ENCODE assay signal across 19 cellular contexts in genomic region chr11:73291196-73291595, GRCh38. TPM values are rescaled to one million over a fixed set of nuclear protein-coding genes. Genes with fewer than 3 reads are reported as not detected.
DNase-seq lines count a peak whose midpoint lies in the region; ATAC-seq and TF ChIP-seq lines count a peak whose summit lies in the region.
"Had no signal": no experiment of that assay in that cellular context is flagged by ENCODE, and none has a peak within 500 bp of the region (broad histone marks: within the 10 kb centered on the region; RNA-seq: fewer than 3 reads in every experiment).

No MANE protein-coding gene starts in this region.

- ATAC-seq in IMR-90 (ENCODE audit: low read depth) (no peak), upper lobe of left lung (ENCODE audit: low FRiP score in 2 of 2) (no peak), GM21367 (IDR thresholded peaks at IDR 0.05; ENCODE audit: unreplicated experiment) (no peak)

- no peak overlapping the region for H3K4me2 ChIP-seq in IMR-90 (ENCODE audit: low read depth, low read length)
- no peak overlapping the region for H3K4me2 ChIP-seq in mesenchymal stem cell (ENCODE audit: low read length, poor library complexity, severe bottlenecking)

- no peak overlapping the region for H2BK20ac ChIP-seq in IMR-90 (ENCODE audit: low read depth, low read length)

- no peak overlapping the region for H4K8ac ChIP-seq in IMR-90 (ENCODE audit: low read depth in 2 of 2, low read length in 2 of 2)
- H4K8ac ChIP-seq in mesenchymal stem cell (ENCODE audit: low read length): no peak overlapping the region

- H2BK120ac ChIP-seq in IMR-90 (ENCODE audit: low read depth, low read length): no peak overlapping the region
- no peak overlapping the region for H2BK120ac ChIP-seq in mesenchymal stem cell (ENCODE audit: low read depth, low read length)

- CTCF ChIA-PET in IMR-90 (lab: Yijun Ruan, JAX): interaction anchor here (4.0 kb wide), 1 partner anchor 106 kb away, joined by 34 read pairs; no protein-coding TSS in a partner anchor

- H3K4me3 ChIP-seq in IMR-90 (ENCODE audit: insufficient read depth, low read depth, low read length): no peak overlapping the region
- no peak overlapping the region for H3K4me3 ChIP-seq in mesenchymal stem cell (ENCODE audit: insufficient read depth in 1 of 2, low read depth in 1 of 2, low read length in 2 of 2)
- H3K4me3 ChIP-seq in spleen: no peak overlapping the region
- H3K4me3 ChIP-seq in upper lobe of left lung: no peak overlapping the region
- H3K4me3 ChIP-seq: HAP-1 had no signal

- H4K20me1 ChIP-seq in IMR-90 (ENCODE audit: insufficient read depth, low read length): no peaks in the 10 kb centered on the region

- H4K91ac ChIP-seq in IMR-90 (ENCODE audit: insufficient read depth, low read depth, low read length) (no peak overlapping the region), mesenchymal stem cell (ENCODE audit: low read length) (no peak overlapping the region)

- no peak overlapping the region for H4K5ac ChIP-seq in IMR-90 (ENCODE audit: low read depth, low read length)

- no peaks in the 10 kb centered on the region for H3K36me3 ChIP-seq in IMR-90 (ENCODE audit: control insufficient read depth, insufficient read depth, low read length)
- no peaks in the 10 kb centered on the region for H3K36me3 ChIP-seq in mesenchymal stem cell (ENCODE audit: control insufficient read depth in 1 of 2, insufficient read depth in 2 of 2, low read depth in 1 of 2, low read length in 2 of 2)
- H3K36me3 ChIP-seq in spleen: peaks cover 0 to 12% (median 0%) of the 10 kb centered on the region in 6 donors
- H3K36me3 ChIP-seq in upper lobe of left lung: no peaks in the 10 kb centered on the region
- H3K36me3 ChIP-seq: HAP-1 had no signal

- H3K36me3 Mint-ChIP-seq in chondrocyte (ENCODE audit: low read depth): no peaks in the 10 kb centered on the region
- H3K36me3 Mint-ChIP-seq: CD4-positive, alpha-beta memory T cell had no signal

- H3K4me1 ChIP-seq in IMR-90 (ENCODE audit: control insufficient read depth, insufficient read depth, low read length) (peaks cover 10% of the 10 kb centered on the region), mesenchymal stem cell (ENCODE audit: control insufficient read depth, insufficient read depth, low read depth, low read length) (peaks cover 28% of the 10 kb centered on the region), spleen (peaks cover 34 to 85% (median 70%) of the 10 kb centered on the region in 6 donors), upper lobe of left lung (peaks cover 25 to 28% (median 27%) of the 10 kb centered on the region in 4 donors)

- BruUV-seq in IMR-90 (replicated peaks; lab: Mats Ljungman, UMichigan): no TSS peak

- H3K14ac ChIP-seq in IMR-90 (replicated peaks; ENCODE audit: low read depth, low read length) (no peak overlapping the region), mesenchymal stem cell (ENCODE audit: low read length in 2 of 2) (no peak overlapping the region)

- no peaks in the 10 kb centered on the region for H3K9me3 Mint-ChIP-seq in chondrocyte (ENCODE audit: low read depth)
- H3K9me3 Mint-ChIP-seq: HFFc6 had no signal

- no peak for DNase-seq in IMR-90
- DNase-seq in chondrocyte (ENCODE audit: low spot score): peak; percentile 69
- no peak for DNase-seq in mesenchymal stem cell
- peak; percentile 47 for DNase-seq in spleen
- no peak for DNase-seq in globus pallidus (ENCODE audit: low spot score)
- DNase-seq in upper lobe of left lung: no peak
- DNase-seq: C1 segment of cervical spinal cord; Calu3; CD4-positive, alpha-beta memory T cell; COR-L47; DMS53; DMS79 treated with DMSO at 0.1 percent for 48 hours; GF-D8; GOT3; HFFc6 had no signal

- intact Hi-C loops in IMR-90 (cut with micrococcal nuclease): no loop called here
- intact Hi-C loops in spleen (cut with DNase I; ENCODE audit: low total_unique reads): no loop called here

- in situ Hi-C loops in IMR-90 (cut with MboI; ENCODE audit: low sequenced_read_pairs): no loop called here

- H2AK5ac ChIP-seq in IMR-90 (ENCODE audit: low read depth, low read length): peak overlapping the region; percentile 35; the same call in 1 of the 2 replicates
- no peak overlapping the region for H2AK5ac ChIP-seq in mesenchymal stem cell (ENCODE audit: low read length, severe bottlenecking)

- H3K27me3 Mint-ChIP-seq in chondrocyte (ENCODE audit: low read depth): no peaks in the 10 kb centered on the region

- H3K79me1 ChIP-seq in IMR-90 (ENCODE audit: low read depth in 1 of 2, low read length in 2 of 2): no peaks in the 10 kb centered on the region
- no peaks in the 10 kb centered on the region for H3K79me1 ChIP-seq in mesenchymal stem cell (replicated peaks; ENCODE audit: low read length, poor library complexity, severe bottlenecking)

- H3K27me3 ChIP-seq in IMR-90 (ENCODE audit: control insufficient read depth, insufficient read depth, low read length) (no peaks in the 10 kb centered on the region), mesenchymal stem cell (ENCODE audit: control insufficient read depth in 1 of 2, insufficient read depth in 1 of 2, low read length in 2 of 2) (no peaks in the 10 kb centered on the region), spleen (replicated peaks in 1 of 7) (no peaks in the 10 kb centered on the region), upper lobe of left lung (no peaks in the 10 kb centered on the region)

- H3K18ac ChIP-seq in IMR-90 (ENCODE audit: low read depth, low read length) (no peak overlapping the region), mesenchymal stem cell (ENCODE audit: low read depth in 1 of 2, low read length in 2 of 2) (no peak overlapping the region)

- H3K56ac ChIP-seq in IMR-90 (ENCODE audit: extremely low read depth, insufficient read depth, low read length): no peak overlapping the region

- H3K9ac ChIP-seq in IMR-90 (ENCODE audit: low read depth, low read length) (no peak overlapping the region), mesenchymal stem cell (ENCODE audit: low read length) (peak overlapping the region; percentile 10)

- H2BK15ac ChIP-seq in IMR-90 (ENCODE audit: low read depth, low read length) (no peak overlapping the region), mesenchymal stem cell (ENCODE audit: low read depth, poor library complexity, severe bottlenecking) (peak overlapping the region; percentile 0)

- no peak overlapping the region for H2BK5ac ChIP-seq in IMR-90 (ENCODE audit: low read depth, low read length, poor library complexity, severe bottlenecking)
- no peak overlapping the region for H2BK5ac ChIP-seq in mesenchymal stem cell (ENCODE audit: low read depth, low read length, poor library complexity, severe bottlenecking)

- TF ChIP-seq CTCF in IMR-90 (conservative IDR thresholded peaks at IDR 0.05; ENCODE audit: low read depth, low read length) (no peak), chondrocyte (IDR thresholded peaks at IDR 0.05) (no peak), spleen (IDR thresholded peaks at IDR 0.05 in 8 of 11, conservative IDR thresholded peaks at IDR 0.05 in 3 of 11) (no peak), upper lobe of left lung (IDR thresholded peaks at IDR 0.05) (no peak)

- peaks cover 19% of the 10 kb centered on the region for H3K4me1 Mint-ChIP-seq in chondrocyte (ENCODE audit: low read depth)

- dilution Hi-C loops in IMR-90 (cut with HindIII; ENCODE audit: low sequenced_read_pairs, unreplicated experiment): no loop called here

- TF ChIP-seq POLR2A in IMR-90 (IDR thresholded peaks at IDR 0.05; ENCODE audit: low read depth, low read length): no peak
- TF ChIP-seq POLR2A in spleen (IDR thresholded peaks at IDR 0.05): no peak
- no peak for TF ChIP-seq POLR2A in upper lobe of left lung (IDR thresholded peaks at IDR 0.05)

- H3K27ac ChIP-seq in IMR-90 (ENCODE audit: insufficient read depth, low read length): no peak overlapping the region
- no peak overlapping the region for H3K27ac ChIP-seq in mesenchymal stem cell (ENCODE audit: low read length, poor library complexity, severe bottlenecking)
- H3K27ac ChIP-seq in spleen: peak overlapping the region in 2 of 8 donors; percentile 8 to 13
- H3K27ac ChIP-seq in upper lobe of left lung: no peak overlapping the region

- H3K23ac ChIP-seq in IMR-90 (ENCODE audit: low read depth, low read length) (0 out of 2 replicates have a peak overlapping the region, but pooled peaks have one; percentile 16), mesenchymal stem cell (ENCODE audit: low read length in 2 of 2) (no peak overlapping the region)

- H2AK9ac ChIP-seq in IMR-90 (replicated peaks; ENCODE audit: low read depth, low read length, poor library complexity): peak overlapping the region; percentile 55

- TF ChIP-seq RAD21 in IMR-90 (IDR thresholded peaks at IDR 0.05; ENCODE audit: low read length): no peak

- H3K9me1 ChIP-seq in IMR-90 (ENCODE audit: insufficient read depth, low read length): peaks cover 18% of the 10 kb centered on the region

- no peak overlapping the region for H3K4me3 Mint-ChIP-seq in chondrocyte (ENCODE audit: unreplicated experiment)
- H3K4me3 Mint-ChIP-seq: CD4-positive, alpha-beta memory T cell; HFFc6 had no signal

- H3K4ac ChIP-seq in IMR-90 (ENCODE audit: low read depth, low read length) (no peak overlapping the region), mesenchymal stem cell (ENCODE audit: low read depth in 1 of 2, low read length in 2 of 2) (no peak overlapping the region)

- 83% methylated on average over 2 of the region's 3 CpGs; no CpG with 5 or more reads in 1 of the 2 experiments for WGBS in IMR-90 (ENCODE audit: extremely low coverage in 2 of 2, insufficient read length in 1 of 2), 2 experiments
- 93% methylated on average over 3 of the region's 3 CpGs for WGBS in mesenchymal stem cell
- 60 to 90% (median 88%) methylated on average over 3 of the region's 3 CpGs for WGBS in spleen, 5 donors
- WGBS in upper lobe of left lung, 2 donors: 96 to 100% methylated on average over 2 to 3 of the region's 3 CpGs

- no peaks in the 10 kb centered on the region for H3K9me3 ChIP-seq in IMR-90 (ENCODE audit: control insufficient read depth, insufficient read depth, low read length)
- H3K9me3 ChIP-seq in mesenchymal stem cell (ENCODE audit: control insufficient read depth, low read length): no peaks in the 10 kb centered on the region
- H3K9me3 ChIP-seq in spleen: no peaks in the 10 kb centered on the region
- no peaks in the 10 kb centered on the region for H3K9me3 ChIP-seq in upper lobe of left lung
- H3K9me3 ChIP-seq: HAP-1 had no signal

- H2BK12ac ChIP-seq in mesenchymal stem cell (ENCODE audit: low read length in 2 of 2): peak overlapping the region in 1 of 2 experiments; percentile 33

- POLR2A ChIA-PET in IMR-90 (lab: Charles Lee; ENCODE audit: unreplicated experiment): no interaction called here

- H2AFZ ChIP-seq in IMR-90 (replicated peaks; ENCODE audit: low read length, poor library complexity) (no peak overlapping the region), mesenchymal stem cell (ENCODE audit: low read depth, low read length) (no peak overlapping the region)

- no peak for TF ChIP-seq EP300 in upper lobe of left lung (IDR thresholded peaks at IDR 0.05)

- H3K27ac Mint-ChIP-seq in chondrocyte (ENCODE audit: unreplicated experiment): no peak overlapping the region
- H3K27ac Mint-ChIP-seq: CD4-positive, alpha-beta memory T cell; HFFc6 had no signal

RNA-seq across cellular contexts. Expression of gene ARHGEF17, which starts 16.9 kb away (rescaled TPM):
- total RNA-seq in IMR-90 (2012; rRNA removed) (19.4 and 21.7 TPM in 2 replicates), chondrocyte (82.4 to 114 TPM (median 113 TPM) in 3 replicates), spleen (10 to 100 TPM; 21.5 to 48.5 (median 41.6) TPM), upper lobe of left lung (100 to 1,000 TPM in 2 of 6 donors, 10 to 100 TPM in 4; 48.1 to 140 (median 65.1) TPM)
- polyA plus RNA-seq in IMR-90 (2012; rRNA removed) (97.7 and 128 TPM in 2 replicates), spleen (10 to 100 TPM in 1 of 3 donors, 1 to 10 TPM in 2; 5.1 to 17.0 (median 6.3) TPM)
- 30.1 and 51.0 TPM in 2 replicates for polyA plus RNA-seq in IMR-90 (2012; cell fraction: cytosol; rRNA removed)
- polyA plus RNA-seq in IMR-90 (2012; cell fraction: nucleus; rRNA removed; ENCODE audit: low replicate concordance): 388 and 880 TPM in 2 replicates
- 69.6 TPM for polyA plus RNA-seq in mesenchymal stem cell (2013, experiment 1 of 2)
- polyA plus RNA-seq in mesenchymal stem cell (2013, experiment 2 of 2): 65.7 TPM
- polyA plus RNA-seq: CD4-positive, alpha-beta memory T cell had no signal

RNA-seq across cellular contexts. Expression of gene P2RY6, which starts 19.1 kb away (rescaled TPM):
- total RNA-seq in IMR-90 (2012; rRNA removed) (under 0.01 TPM in 1 of 2 replicates, not detected in the other), chondrocyte (0.20 TPM in 1 of 3 replicates, not detected in the others), spleen (100 to 1,000 TPM in 1 of 7 donors, 10 to 100 TPM in 6; 41.1 to 109 (median 63.9) TPM), upper lobe of left lung (1 to 10 TPM in 3 of 6 donors, under 1 TPM in 2, not detected in 1; 0.30 to 5.3 (median 1.4) TPM)
- polyA plus RNA-seq in IMR-90 (2012; rRNA removed) (0.37 and 0.44 TPM in 2 replicates), spleen (10 to 100 TPM in 2 of 3 donors, 1 to 10 TPM in 1; 8.2 to 25.2 (median 10.6) TPM)
- 0.67 TPM in 1 of 2 replicates, not detected in the other for polyA plus RNA-seq in IMR-90 (2012; cell fraction: cytosol; rRNA removed)
- 0.45 and 1.5 TPM in 2 replicates for polyA plus RNA-seq in IMR-90 (2012; cell fraction: nucleus; rRNA removed; ENCODE audit: low replicate concordance)
- 0.35 TPM for polyA plus RNA-seq in mesenchymal stem cell (2013, experiment 1 of 2)
- 0.21 TPM for polyA plus RNA-seq in mesenchymal stem cell (2013, experiment 2 of 2)
- total RNA-seq: A172, Calu3, G401 had no signal
- polyA plus RNA-seq: CD4-positive, alpha-beta memory T cell had no signal

Comparison
In these comparisons a context has a peak if more than half of its experiments do, and no peak if none do; other contexts are left out.
1. DNase-seq: peak in chondrocyte (single experiment) and spleen (single experiment); none in IMR-90 (single experiment), mesenchymal stem cell (single experiment), globus pallidus (single experiment) and upper lobe of left lung (0 of 2).
2. RNA of gene P2RY6, which starts 19.1 kb away (total RNA-seq): 41.1 to 109 TPM in spleen; 0.30 to 5.3 TPM in upper lobe of left lung, 0.20 TPM in chondrocyte and under 0.01 TPM in IMR-90; every median in the first group is over 4 times any median in the second.